Comparison of ENCODE assay signal across 26 cellular contexts in the genomic region with DNA sequence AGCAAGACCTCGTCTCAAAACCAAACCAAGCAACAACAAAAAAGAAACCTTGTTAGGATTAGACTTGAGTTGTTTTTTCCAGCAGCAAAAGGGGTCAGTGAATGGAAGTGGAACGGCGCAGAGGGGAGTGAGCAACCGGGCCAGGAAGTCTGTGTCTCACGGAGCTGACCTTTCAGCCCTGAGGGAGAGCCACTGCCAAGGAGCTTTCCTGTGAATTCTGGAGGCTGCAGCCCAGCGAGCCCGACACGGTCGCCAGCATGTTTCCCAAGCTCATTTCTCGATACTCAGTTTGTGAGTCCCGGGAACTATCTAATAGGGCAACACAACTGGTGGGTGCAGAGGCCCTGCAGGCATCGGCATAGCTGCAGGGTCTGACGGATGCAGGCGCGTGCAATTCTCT. TPM values are rescaled to one million over a fixed set of nuclear protein-coding genes. Genes with fewer than 3 reads are reported as not detected.
"Had no signal": no experiment of that assay in that cellular context is flagged by ENCODE, and none has a peak within 500 bp of the region (broad histone marks: within the 10 kb centered on the region; RNA-seq: fewer than 3 reads in every experiment).

No MANE protein-coding gene starts in this region.

- H3K27ac ChIP-seq: foreskin keratinocyte, hepatocyte, prostate gland, VCaP had no signal

- H3K4me3 Mint-ChIP-seq: activated naive CD8-positive, alpha-beta T cell treated with anti-CD3 and anti-CD28 coated beads for 36 hours; immature natural killer cell; natural killer cell; stimulated activated naive CD8-positive, alpha-beta T cell treated with anti-CD3 and anti-CD28 coated beads, Interleukin-15, Interleukin-2, amounts not matched to agents 100 ng/mL and 50 ng/mL, for 24 hours; T-cell; T-helper 2 cell treated with Interferon-gamma antibody and Interleukin-4, amounts not matched to agents 5 μg/mL and 100 μg/mL, for 36 hours had no signal

- H3K9me3 ChIP-seq: prostate gland, SK-N-SH, thyroid gland had no signal

- H3K4me1 ChIP-seq: foreskin keratinocyte, prostate gland had no signal

- H3K9me3 Mint-ChIP-seq: activated naive CD8-positive, alpha-beta T cell treated with anti-CD3 and anti-CD28 coated beads for 36 hours; natural killer cell; stimulated activated naive CD8-positive, alpha-beta T cell treated with anti-CD3 and anti-CD28 coated beads, Interleukin-15, Interleukin-2, amounts not matched to agents 100 ng/mL and 50 ng/mL, for 24 hours; T-helper 2 cell treated with Interferon-gamma antibody and Interleukin-4, amounts not matched to agents 5 μg/mL and 100 μg/mL, for 36 hours had no signal

- ATAC-seq: foreskin keratinocyte, natural killer cell, T-cell had no signal

- H3K4me1 Mint-ChIP-seq: activated naive CD8-positive, alpha-beta T cell treated with anti-CD3 and anti-CD28 coated beads for 36 hours; immature natural killer cell; T-cell had no signal

- H3K27ac Mint-ChIP-seq: activated naive CD8-positive, alpha-beta T cell treated with anti-CD3 and anti-CD28 coated beads for 36 hours; immature natural killer cell; natural killer cell; stimulated activated naive CD8-positive, alpha-beta T cell treated with anti-CD3 and anti-CD28 coated beads, Interleukin-15, Interleukin-2, amounts not matched to agents 100 ng/mL and 50 ng/mL, for 24 hours; T-cell; T-helper 2 cell treated with Interferon-gamma antibody and Interleukin-4, amounts not matched to agents 5 μg/mL and 100 μg/mL, for 36 hours had no signal

- H3K4me3 ChIP-seq: hepatocyte, prostate gland, thyroid gland had no signal

- H3K27me3 ChIP-seq: foreskin keratinocyte, hepatocyte, thyroid gland had no signal

- H3K27me3 Mint-ChIP-seq: activated naive CD8-positive, alpha-beta T cell treated with anti-CD3 and anti-CD28 coated beads for 36 hours; stimulated activated naive CD8-positive, alpha-beta T cell treated with anti-CD3 and anti-CD28 coated beads, Interleukin-15, Interleukin-2, amounts not matched to agents 100 ng/mL and 50 ng/mL, for 24 hours; T-cell had no signal

- H3K36me3 ChIP-seq: prostate gland had no signal

- H3K36me3 Mint-ChIP-seq: natural killer cell had no signal

- DNase-seq: activated CD4-positive, alpha-beta T cell treated with anti-CD3 and anti-CD28 coated beads for 1 hour; activated CD4-positive, alpha-beta T cell treated with anti-CD3 and anti-CD28 coated beads, Interleukin-2, amount 50 U/mL, for 1 hour; activated naive CD8-positive, alpha-beta T cell treated with anti-CD3 and anti-CD28 coated beads for 36 hours; activated T-cell treated with anti-CD3 and anti-CD28 coated beads, Interleukin-2, amount 50 U/mL, for 1 hour; amygdala; cortex of kidney; erythroblast; foreskin keratinocyte; immature natural killer cell; natural killer cell; SK-N-SH; stimulated activated CD4-positive, alpha-beta T cell treated with anti-CD3 and anti-CD28 coated beads, Interleukin-4, amount 100 ng/mL, for 24 hours; substantia nigra; T-cell; thyroid gland had no signal

RNA-seq across cellular contexts. Expression of gene PTX4, which starts 24.0 kb away (rescaled TPM):
- total RNA-seq: activated naive CD8-positive, alpha-beta T cell treated with anti-CD3 and anti-CD28 coated beads for 36 hours; cerebellum; fibroblast of lung; foreskin keratinocyte; hepatocyte; kidney epithelial cell; lower leg skin; osteocyte; thyroid gland; urinary bladder had no signal
